Comparison of ENCODE assay signal across 8 cellular contexts in the genomic region with DNA sequence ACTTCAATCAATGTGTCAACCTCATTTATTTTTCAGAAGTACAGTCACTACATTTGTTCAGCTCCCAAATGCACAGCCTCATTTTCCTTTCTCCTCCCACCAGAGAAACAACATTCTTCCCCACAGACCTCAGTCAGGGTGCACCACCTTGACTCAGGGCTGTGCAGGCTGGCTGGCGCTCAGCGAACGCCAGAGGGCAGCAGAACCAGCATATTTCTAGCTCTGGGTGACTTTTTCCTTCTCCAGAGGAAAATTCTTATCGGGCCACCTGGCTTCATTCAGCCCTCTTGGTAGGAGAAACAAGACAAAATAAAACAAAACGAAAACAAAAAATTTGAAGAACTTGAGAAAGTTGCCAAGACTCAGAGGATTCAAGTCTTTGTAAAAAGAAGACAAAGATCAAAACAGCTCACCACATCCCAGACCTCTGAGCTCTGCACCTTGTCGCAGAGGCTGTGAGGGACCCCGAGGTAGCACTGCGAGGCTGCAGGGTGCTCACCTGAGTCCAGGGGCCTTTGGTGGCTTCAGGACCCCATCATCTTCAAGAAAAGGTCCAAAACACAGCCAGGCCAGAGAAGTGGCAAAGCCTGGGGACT. TPM values are rescaled to one million over a fixed set of nuclear protein-coding genes. Genes with fewer than 3 reads are reported as not detected.
DNase-seq lines count a peak whose midpoint lies in the region; ATAC-seq, FAIRE-seq and TF ChIP-seq lines count a peak whose summit lies in the region.

No MANE protein-coding gene starts in this region.

- peak; percentile 85 for TF ChIP-seq CTCF in glutamatergic neuron (IDR thresholded peaks at IDR 0.05; ENCODE audit: partially characterized antibody, unreplicated experiment)

- H3K4me1 Mint-ChIP-seq in glutamatergic neuron (ENCODE audit: low read depth, unreplicated experiment): no peaks in the 10 kb centered on the region

- H3K27ac Mint-ChIP-seq in glutamatergic neuron (ENCODE audit: unreplicated experiment): no peak overlapping the region

- no peaks in the 10 kb centered on the region for H3K36me3 Mint-ChIP-seq in glutamatergic neuron (ENCODE audit: unreplicated experiment)

- no peak overlapping the region for H3K4me3 Mint-ChIP-seq in glutamatergic neuron (ENCODE audit: unreplicated experiment)

- FAIRE-seq in HTR-8/SVneo (lab: Jason Lieb, UNC): no peak

- H3K27me3 Mint-ChIP-seq in glutamatergic neuron (ENCODE audit: unreplicated experiment): no peaks in the 10 kb centered on the region

- no peaks in the 10 kb centered on the region for H3K9me3 Mint-ChIP-seq in glutamatergic neuron (ENCODE audit: unreplicated experiment)

- DNase-seq in GM04504 (ENCODE audit: low read depth) (peak; percentile 8), HTR-8/SVneo (ENCODE audit: insufficient read length, low spot score) (peak; percentile 49), NOMO-1 treated with dmso at 0.1 percent for 144 hours (lab: John Stamatoyannopoulos, UW; ENCODE audit: unreplicated experiment) (peak; percentile 1), activated gamma-delta T cell treated with Interleukin-2 at 50 U/mL for 16 hours (peak; percentile 20), glutamatergic neuron (peak; percentile 83), putamen (ENCODE audit: low spot score) (peak; percentile 27), cerebellar nuclear complex (lab: John Stamatoyannopoulos, UW) (no peak)

- ATAC-seq in GM21723 (IDR thresholded peaks at IDR 0.05; ENCODE audit: unreplicated experiment): no peak

RNA-seq across cellular contexts. Expression of a gene that starts 33.7 kb away (rescaled TPM):
- total RNA-seq in glutamatergic neuron (ENCODE audit: unreplicated experiment): not detected

Comparison
In these comparisons a context has a peak if more than half of its experiments do, and no peak if none do; other contexts are left out.
1. DNase-seq: peak in GM04504 (single experiment), HTR-8/SVneo (single experiment), NOMO-1 treated with dmso at 0.1 percent for 144 hours (single experiment), activated gamma-delta T cell treated with Interleukin-2 at 50 U/mL for 16 hours (single experiment), glutamatergic neuron (single experiment) and putamen (single experiment); none in cerebellar nuclear complex (0 of 2).